In the genomic region with DNA sequence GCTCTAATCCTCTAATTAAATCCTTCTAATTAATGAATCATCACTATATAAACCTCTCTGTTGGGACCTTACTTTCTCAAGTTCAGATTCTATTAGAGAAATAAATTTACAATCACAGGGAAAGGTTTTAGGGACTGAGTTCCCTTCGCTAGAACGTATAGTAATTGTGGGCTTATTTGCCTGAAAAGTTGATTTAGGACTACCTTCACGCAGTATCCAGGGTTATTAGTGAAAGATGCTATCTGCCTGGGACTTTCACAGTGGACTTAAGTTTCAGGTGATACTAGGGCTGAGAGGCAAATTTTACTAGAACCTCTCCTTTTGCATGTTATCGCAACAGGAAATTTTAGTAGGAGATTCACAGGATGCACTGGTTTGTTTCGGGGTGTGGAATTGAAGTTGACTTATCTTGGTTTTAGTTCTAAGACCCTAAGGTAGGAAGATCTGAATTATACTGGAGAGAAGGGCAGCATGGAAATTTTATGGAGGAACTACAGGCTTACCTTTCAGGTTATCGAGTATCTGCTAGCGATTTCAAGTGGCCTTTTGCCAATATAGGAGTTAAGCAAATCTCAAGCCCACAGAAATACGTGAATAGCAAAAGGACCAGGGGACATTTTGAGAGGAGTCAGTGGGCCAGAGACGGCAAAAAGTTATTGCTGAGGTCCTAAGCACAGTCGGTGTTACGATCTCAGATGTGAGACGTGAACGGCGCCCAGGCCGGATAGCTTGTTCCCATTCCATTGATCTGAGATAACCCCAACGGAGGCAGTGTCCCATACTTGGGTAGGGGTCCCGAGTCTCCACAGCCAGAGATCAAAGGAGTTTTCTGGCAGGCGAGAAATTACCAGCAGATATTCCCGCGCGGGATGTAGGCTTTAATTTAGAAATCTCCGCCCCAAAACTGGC, we compare ENCODE assay signal across 1 cellular context.
TF ChIP-seq lines count a peak whose summit lies in the region.

No MANE protein-coding gene starts in this region.

TF ChIP-seq in GM12878, 131 proteins besides CTCF, POLR2A, EP300 and RAD21:
- TF ChIP-seq IRF4 (IDR thresholded peaks at IDR 0.05; ENCODE audit: low read depth, low read length) (no peak), BHLHE40 (IDR thresholded peaks at IDR 0.05; ENCODE audit: borderline replicate concordance in 1 of 2, low read depth in 2 of 2, low read length in 1 of 2) (no peak), CEBPB (IDR thresholded peaks at IDR 0.05; ENCODE audit: borderline replicate concordance in 1 of 2, low read depth in 2 of 2, low read length in 2 of 2) (no peak), WRNIP1 (IDR thresholded peaks at IDR 0.05; ENCODE audit: borderline replicate concordance, low read depth, low read length) (no peak), KDM1A (IDR thresholded peaks at IDR 0.05; ENCODE audit: borderline replicate concordance) (no peak)
- TF ChIP-seq, protein P1, sequence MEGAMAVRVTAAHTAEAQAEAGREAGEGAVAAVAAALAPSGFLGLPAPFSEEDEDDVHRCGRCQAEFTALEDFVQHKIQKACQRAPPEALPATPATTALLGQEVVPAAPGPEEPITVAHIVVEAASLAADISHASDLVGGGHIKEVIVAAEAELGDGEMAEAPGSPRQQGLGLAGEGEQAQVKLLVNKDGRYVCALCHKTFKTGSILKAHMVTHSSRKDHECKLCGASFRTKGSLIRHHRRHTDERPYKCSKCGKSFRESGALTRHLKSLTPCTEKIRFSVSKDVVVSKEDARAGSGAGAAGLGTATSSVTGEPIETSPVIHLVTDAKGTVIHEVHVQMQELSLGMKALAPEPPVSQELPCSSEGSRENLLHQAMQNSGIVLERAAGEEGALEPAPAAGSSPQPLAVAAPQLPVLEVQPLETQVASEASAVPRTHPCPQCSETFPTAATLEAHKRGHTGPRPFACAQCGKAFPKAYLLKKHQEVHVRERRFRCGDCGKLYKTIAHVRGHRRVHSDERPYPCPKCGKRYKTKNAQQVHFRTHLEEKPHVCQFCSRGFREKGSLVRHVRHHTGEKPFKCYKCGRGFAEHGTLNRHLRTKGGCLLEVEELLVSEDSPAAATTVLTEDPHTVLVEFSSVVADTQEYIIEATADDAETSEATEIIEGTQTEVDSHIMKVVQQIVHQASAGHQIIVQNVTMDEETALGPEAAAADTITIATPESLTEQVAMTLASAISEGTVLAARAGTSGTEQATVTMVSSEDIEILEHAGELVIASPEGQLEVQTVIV (IDR thresholded peaks at IDR 0.05; ENCODE audit: borderline replicate concordance, partially characterized antibody), result no peak
- TF ChIP-seq, protein P2, sequence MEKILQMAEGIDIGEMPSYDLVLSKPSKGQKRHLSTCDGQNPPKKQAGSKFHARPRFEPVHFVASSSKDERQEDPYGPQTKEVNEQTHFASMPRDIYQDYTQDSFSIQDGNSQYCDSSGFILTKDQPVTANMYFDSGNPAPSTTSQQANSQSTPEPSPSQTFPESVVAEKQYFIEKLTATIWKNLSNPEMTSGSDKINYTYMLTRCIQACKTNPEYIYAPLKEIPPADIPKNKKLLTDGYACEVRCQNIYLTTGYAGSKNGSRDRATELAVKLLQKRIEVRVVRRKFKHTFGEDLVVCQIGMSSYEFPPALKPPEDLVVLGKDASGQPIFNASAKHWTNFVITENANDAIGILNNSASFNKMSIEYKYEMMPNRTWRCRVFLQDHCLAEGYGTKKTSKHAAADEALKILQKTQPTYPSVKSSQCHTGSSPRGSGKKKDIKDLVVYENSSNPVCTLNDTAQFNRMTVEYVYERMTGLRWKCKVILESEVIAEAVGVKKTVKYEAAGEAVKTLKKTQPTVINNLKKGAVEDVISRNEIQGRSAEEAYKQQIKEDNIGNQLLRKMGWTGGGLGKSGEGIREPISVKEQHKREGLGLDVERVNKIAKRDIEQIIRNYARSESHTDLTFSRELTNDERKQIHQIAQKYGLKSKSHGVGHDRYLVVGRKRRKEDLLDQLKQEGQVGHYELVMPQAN (conservative IDR thresholded peaks at IDR 0.05), result 0 out of 2 replicates have a peak, but pooled peaks have one; percentile 7
TF ChIP-seq in GM12878: peak in this region for 1.
